In the genomic region with DNA sequence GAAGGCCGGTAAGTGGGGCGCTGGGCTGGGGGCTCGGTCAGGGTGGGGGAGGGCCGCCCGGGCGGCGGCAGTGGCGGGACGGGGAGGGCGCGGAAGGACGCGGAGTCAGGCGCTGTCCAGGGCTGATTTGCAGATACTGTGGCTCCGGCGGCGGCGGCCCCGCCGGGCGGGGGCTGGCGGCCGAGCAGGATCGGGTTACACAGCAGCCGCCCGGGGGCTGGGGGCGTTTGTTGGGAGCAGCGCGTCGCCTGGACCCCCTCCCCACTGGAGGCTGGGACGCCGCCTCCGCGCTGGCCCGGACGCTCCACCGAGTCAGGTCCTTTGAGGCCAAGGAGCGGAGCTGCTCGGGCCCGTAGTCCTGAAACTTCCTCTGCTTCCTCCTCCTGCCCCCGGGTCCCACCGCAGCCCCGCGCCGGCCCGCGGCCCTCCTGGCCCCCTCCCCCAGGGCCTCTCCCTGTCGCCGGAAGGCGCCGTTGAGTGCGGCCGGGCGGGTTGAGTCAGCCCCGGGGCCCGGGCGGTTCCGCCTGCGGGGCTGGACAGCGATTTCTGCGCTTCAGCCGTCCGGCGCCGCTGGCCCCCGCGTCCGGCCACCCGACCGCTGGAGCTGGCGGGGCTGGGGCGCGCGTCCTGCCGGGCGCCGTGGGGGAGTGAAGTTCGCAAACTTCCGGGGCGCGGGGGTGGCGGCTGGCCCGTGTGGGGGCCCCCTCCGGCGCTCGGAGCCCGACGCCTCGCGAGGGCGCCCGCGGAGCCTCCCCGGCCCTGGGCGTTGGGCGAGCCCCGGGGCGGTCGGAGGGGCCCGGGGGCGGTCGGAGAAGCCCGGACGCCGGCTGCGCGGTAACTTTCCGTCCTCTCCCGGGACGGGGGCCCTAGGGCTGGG, we compare ENCODE assay signal across 1 cellular context.
A peak's percentile ranks its signal among the peaks of the same experiment; 100 is the strongest.
TF ChIP-seq lines count a peak whose summit lies in the region.

No MANE protein-coding gene starts in this region.

TF ChIP-seq in K562, 482 proteins besides CTCF, POLR2A, EP300 and RAD21 (continued from another document and continues in another):
- TF ChIP-seq, protein P1, sequence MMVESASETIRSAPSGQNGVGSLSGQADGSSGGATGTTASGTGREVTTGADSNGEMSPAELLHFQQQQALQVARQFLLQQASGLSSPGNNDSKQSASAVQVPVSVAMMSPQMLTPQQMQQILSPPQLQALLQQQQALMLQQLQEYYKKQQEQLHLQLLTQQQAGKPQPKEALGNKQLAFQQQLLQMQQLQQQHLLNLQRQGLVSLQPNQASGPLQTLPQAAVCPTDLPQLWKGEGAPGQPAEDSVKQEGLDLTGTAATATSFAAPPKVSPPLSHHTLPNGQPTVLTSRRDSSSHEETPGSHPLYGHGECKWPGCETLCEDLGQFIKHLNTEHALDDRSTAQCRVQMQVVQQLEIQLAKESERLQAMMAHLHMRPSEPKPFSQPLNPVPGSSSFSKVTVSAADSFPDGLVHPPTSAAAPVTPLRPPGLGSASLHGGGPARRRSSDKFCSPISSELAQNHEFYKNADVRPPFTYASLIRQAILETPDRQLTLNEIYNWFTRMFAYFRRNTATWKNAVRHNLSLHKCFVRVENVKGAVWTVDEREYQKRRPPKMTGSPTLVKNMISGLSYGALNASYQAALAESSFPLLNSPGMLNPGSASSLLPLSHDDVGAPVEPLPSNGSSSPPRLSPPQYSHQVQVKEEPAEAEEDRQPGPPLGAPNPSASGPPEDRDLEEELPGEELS (CRISPR knock-in tag; IDR thresholded peaks at IDR 0.05; ENCODE audit: borderline replicate concordance) = no peak
- TF ChIP-seq ILF3 (IDR thresholded peaks at IDR 0.05; ENCODE audit: borderline replicate concordance) (no peak), NONO (IDR thresholded peaks at IDR 0.05; ENCODE audit: low read depth in 2 of 2, low read length in 1 of 2) (peak; percentile 34 to 82; a peak in 2 of 4 replicates), GATA2 (CRISPR knock-in tag; IDR thresholded peaks at IDR 0.05) (peak; percentile 70; the same call in 1 of the 2 replicates), SMARCE1 (IDR thresholded peaks at IDR 0.05) (no peak), SMARCC2 (IDR thresholded peaks at IDR 0.05; ENCODE audit: low read depth) (no peak), SMARCB1 (IDR thresholded peaks at IDR 0.05; ENCODE audit: insufficient read length, low read depth) (no peak), PURB (CRISPR knock-in tag; IDR thresholded peaks at IDR 0.05; ENCODE audit: low read depth) (no peak), ZNF133 (CRISPR knock-in tag; IDR thresholded peaks at IDR 0.05) (no peak), TAF9B (IDR thresholded peaks at IDR 0.05; ENCODE audit: partially characterized antibody) (no peak), COPS2 (conservative IDR thresholded peaks at IDR 0.05) (no peak), PHB (CRISPR knock-in tag; IDR thresholded peaks at IDR 0.05) (no peak), YY1 (IDR thresholded peaks at IDR 0.05; ENCODE audit: borderline replicate concordance in 1 of 3, control insufficient read depth in 1 of 3, extremely low read depth in 1 of 3, insufficient read depth in 3 of 3, insufficient read length in 1 of 3, insufficient replicate concordance in 2 of 3, low read depth in 1 of 3, low read length in 2 of 3) (peak in 1 of 3 experiments; percentile 48)
- TF ChIP-seq, protein P2, sequence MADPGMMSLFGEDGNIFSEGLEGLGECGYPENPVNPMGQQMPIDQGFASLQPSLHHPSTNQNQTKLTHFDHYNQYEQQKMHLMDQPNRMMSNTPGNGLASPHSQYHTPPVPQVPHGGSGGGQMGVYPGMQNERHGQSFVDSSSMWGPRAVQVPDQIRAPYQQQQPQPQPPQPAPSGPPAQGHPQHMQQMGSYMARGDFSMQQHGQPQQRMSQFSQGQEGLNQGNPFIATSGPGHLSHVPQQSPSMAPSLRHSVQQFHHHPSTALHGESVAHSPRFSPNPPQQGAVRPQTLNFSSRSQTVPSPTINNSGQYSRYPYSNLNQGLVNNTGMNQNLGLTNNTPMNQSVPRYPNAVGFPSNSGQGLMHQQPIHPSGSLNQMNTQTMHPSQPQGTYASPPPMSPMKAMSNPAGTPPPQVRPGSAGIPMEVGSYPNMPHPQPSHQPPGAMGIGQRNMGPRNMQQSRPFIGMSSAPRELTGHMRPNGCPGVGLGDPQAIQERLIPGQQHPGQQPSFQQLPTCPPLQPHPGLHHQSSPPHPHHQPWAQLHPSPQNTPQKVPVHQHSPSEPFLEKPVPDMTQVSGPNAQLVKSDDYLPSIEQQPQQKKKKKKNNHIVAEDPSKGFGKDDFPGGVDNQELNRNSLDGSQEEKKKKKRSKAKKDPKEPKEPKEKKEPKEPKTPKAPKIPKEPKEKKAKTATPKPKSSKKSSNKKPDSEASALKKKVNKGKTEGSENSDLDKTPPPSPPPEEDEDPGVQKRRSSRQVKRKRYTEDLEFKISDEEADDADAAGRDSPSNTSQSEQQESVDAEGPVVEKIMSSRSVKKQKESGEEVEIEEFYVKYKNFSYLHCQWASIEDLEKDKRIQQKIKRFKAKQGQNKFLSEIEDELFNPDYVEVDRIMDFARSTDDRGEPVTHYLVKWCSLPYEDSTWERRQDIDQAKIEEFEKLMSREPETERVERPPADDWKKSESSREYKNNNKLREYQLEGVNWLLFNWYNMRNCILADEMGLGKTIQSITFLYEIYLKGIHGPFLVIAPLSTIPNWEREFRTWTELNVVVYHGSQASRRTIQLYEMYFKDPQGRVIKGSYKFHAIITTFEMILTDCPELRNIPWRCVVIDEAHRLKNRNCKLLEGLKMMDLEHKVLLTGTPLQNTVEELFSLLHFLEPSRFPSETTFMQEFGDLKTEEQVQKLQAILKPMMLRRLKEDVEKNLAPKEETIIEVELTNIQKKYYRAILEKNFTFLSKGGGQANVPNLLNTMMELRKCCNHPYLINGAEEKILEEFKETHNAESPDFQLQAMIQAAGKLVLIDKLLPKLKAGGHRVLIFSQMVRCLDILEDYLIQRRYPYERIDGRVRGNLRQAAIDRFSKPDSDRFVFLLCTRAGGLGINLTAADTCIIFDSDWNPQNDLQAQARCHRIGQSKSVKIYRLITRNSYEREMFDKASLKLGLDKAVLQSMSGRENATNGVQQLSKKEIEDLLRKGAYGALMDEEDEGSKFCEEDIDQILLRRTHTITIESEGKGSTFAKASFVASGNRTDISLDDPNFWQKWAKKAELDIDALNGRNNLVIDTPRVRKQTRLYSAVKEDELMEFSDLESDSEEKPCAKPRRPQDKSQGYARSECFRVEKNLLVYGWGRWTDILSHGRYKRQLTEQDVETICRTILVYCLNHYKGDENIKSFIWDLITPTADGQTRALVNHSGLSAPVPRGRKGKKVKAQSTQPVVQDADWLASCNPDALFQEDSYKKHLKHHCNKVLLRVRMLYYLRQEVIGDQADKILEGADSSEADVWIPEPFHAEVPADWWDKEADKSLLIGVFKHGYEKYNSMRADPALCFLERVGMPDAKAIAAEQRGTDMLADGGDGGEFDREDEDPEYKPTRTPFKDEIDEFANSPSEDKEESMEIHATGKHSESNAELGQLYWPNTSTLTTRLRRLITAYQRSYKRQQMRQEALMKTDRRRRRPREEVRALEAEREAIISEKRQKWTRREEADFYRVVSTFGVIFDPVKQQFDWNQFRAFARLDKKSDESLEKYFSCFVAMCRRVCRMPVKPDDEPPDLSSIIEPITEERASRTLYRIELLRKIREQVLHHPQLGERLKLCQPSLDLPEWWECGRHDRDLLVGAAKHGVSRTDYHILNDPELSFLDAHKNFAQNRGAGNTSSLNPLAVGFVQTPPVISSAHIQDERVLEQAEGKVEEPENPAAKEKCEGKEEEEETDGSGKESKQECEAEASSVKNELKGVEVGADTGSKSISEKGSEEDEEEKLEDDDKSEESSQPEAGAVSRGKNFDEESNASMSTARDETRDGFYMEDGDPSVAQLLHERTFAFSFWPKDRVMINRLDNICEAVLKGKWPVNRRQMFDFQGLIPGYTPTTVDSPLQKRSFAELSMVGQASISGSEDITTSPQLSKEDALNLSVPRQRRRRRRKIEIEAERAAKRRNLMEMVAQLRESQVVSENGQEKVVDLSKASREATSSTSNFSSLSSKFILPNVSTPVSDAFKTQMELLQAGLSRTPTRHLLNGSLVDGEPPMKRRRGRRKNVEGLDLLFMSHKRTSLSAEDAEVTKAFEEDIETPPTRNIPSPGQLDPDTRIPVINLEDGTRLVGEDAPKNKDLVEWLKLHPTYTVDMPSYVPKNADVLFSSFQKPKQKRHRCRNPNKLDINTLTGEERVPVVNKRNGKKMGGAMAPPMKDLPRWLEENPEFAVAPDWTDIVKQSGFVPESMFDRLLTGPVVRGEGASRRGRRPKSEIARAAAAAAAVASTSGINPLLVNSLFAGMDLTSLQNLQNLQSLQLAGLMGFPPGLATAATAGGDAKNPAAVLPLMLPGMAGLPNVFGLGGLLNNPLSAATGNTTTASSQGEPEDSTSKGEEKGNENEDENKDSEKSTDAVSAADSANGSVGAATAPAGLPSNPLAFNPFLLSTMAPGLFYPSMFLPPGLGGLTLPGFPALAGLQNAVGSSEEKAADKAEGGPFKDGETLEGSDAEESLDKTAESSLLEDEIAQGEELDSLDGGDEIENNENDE (IDR thresholded peaks at IDR 0.05; ENCODE audit: low read depth, low read length) = no peak
- TF ChIP-seq, protein P3, sequence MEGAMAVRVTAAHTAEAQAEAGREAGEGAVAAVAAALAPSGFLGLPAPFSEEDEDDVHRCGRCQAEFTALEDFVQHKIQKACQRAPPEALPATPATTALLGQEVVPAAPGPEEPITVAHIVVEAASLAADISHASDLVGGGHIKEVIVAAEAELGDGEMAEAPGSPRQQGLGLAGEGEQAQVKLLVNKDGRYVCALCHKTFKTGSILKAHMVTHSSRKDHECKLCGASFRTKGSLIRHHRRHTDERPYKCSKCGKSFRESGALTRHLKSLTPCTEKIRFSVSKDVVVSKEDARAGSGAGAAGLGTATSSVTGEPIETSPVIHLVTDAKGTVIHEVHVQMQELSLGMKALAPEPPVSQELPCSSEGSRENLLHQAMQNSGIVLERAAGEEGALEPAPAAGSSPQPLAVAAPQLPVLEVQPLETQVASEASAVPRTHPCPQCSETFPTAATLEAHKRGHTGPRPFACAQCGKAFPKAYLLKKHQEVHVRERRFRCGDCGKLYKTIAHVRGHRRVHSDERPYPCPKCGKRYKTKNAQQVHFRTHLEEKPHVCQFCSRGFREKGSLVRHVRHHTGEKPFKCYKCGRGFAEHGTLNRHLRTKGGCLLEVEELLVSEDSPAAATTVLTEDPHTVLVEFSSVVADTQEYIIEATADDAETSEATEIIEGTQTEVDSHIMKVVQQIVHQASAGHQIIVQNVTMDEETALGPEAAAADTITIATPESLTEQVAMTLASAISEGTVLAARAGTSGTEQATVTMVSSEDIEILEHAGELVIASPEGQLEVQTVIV (CRISPR knock-in tag; IDR thresholded peaks at IDR 0.05; ENCODE audit: borderline replicate concordance) = no peak
- TF ChIP-seq, protein P4, sequence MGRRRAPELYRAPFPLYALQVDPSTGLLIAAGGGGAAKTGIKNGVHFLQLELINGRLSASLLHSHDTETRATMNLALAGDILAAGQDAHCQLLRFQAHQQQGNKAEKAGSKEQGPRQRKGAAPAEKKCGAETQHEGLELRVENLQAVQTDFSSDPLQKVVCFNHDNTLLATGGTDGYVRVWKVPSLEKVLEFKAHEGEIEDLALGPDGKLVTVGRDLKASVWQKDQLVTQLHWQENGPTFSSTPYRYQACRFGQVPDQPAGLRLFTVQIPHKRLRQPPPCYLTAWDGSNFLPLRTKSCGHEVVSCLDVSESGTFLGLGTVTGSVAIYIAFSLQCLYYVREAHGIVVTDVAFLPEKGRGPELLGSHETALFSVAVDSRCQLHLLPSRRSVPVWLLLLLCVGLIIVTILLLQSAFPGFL (CRISPR knock-in tag; IDR thresholded peaks at IDR 0.05) = no peak
- TF ChIP-seq, protein P5, sequence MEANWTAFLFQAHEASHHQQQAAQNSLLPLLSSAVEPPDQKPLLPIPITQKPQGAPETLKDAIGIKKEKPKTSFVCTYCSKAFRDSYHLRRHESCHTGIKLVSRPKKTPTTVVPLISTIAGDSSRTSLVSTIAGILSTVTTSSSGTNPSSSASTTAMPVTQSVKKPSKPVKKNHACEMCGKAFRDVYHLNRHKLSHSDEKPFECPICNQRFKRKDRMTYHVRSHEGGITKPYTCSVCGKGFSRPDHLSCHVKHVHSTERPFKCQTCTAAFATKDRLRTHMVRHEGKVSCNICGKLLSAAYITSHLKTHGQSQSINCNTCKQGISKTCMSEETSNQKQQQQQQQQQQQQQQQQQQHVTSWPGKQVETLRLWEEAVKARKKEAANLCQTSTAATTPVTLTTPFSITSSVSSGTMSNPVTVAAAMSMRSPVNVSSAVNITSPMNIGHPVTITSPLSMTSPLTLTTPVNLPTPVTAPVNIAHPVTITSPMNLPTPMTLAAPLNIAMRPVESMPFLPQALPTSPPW (CRISPR knock-in tag; IDR thresholded peaks at IDR 0.05) = peak; percentile 90
- TF ChIP-seq, protein P6, sequence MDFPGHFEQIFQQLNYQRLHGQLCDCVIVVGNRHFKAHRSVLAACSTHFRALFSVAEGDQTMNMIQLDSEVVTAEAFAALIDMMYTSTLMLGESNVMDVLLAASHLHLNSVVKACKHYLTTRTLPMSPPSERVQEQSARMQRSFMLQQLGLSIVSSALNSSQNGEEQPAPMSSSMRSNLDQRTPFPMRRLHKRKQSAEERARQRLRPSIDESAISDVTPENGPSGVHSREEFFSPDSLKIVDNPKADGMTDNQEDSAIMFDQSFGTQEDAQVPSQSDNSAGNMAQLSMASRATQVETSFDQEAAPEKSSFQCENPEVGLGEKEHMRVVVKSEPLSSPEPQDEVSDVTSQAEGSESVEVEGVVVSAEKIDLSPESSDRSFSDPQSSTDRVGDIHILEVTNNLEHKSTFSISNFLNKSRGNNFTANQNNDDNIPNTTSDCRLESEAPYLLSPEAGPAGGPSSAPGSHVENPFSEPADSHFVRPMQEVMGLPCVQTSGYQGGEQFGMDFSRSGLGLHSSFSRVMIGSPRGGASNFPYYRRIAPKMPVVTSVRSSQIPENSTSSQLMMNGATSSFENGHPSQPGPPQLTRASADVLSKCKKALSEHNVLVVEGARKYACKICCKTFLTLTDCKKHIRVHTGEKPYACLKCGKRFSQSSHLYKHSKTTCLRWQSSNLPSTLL (IDR thresholded peaks at IDR 0.05) = no peak
- TF ChIP-seq, protein P7, sequence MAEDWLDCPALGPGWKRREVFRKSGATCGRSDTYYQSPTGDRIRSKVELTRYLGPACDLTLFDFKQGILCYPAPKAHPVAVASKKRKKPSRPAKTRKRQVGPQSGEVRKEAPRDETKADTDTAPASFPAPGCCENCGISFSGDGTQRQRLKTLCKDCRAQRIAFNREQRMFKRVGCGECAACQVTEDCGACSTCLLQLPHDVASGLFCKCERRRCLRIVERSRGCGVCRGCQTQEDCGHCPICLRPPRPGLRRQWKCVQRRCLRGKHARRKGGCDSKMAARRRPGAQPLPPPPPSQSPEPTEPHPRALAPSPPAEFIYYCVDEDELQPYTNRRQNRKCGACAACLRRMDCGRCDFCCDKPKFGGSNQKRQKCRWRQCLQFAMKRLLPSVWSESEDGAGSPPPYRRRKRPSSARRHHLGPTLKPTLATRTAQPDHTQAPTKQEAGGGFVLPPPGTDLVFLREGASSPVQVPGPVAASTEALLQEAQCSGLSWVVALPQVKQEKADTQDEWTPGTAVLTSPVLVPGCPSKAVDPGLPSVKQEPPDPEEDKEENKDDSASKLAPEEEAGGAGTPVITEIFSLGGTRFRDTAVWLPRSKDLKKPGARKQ (CRISPR knock-in tag; IDR thresholded peaks at IDR 0.05) = no peak
- TF ChIP-seq, protein P8, sequence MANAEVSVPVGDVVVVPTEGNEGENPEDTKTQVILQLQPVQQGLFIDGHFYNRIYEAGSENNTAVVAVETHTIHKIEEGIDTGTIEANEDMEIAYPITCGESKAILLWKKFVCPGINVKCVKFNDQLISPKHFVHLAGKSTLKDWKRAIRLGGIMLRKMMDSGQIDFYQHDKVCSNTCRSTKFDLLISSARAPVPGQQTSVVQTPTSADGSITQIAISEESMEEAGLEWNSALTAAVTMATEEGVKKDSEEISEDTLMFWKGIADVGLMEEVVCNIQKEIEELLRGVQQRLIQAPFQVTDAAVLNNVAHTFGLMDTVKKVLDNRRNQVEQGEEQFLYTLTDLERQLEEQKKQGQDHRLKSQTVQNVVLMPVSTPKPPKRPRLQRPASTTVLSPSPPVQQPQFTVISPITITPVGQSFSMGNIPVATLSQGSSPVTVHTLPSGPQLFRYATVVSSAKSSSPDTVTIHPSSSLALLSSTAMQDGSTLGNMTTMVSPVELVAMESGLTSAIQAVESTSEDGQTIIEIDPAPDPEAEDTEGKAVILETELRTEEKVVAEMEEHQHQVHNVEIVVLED (CRISPR knock-in tag; IDR thresholded peaks at IDR 0.05) = peak; percentile 35; the same call in 1 of the 2 replicates
